In genomic region chr20:35503281-35503680, GRCh38 we compare ENCODE assay signal across 19 cellular contexts. TPM values are rescaled to one million over a fixed set of nuclear protein-coding genes. Genes with fewer than 3 reads are reported as not detected.
"Had no signal": no experiment of that assay in that cellular context is flagged by ENCODE, and none has a peak within 500 bp of the region (broad histone marks: within the 10 kb centered on the region; RNA-seq: fewer than 3 reads in every experiment).

No MANE protein-coding gene starts in this region.

- H3K27ac ChIP-seq: breast epithelium, gastroesophageal sphincter, heart right ventricle, transverse colon had no signal

- H3K4me3 Mint-ChIP-seq: activated T-cell treated with anti-CD3 and anti-CD28 coated beads, Interleukin-2, amount 50 U/mL, for 24 hours had no signal

- H3K27me3 ChIP-seq: breast epithelium, dorsolateral prefrontal cortex, gastroesophageal sphincter, heart right ventricle, transverse colon had no signal

- H3K27me3 Mint-ChIP-seq: activated T-cell treated with anti-CD3 and anti-CD28 coated beads, Interleukin-2, amount 50 U/mL, for 24 hours had no signal

- H3K36me3 ChIP-seq: breast epithelium had no signal

- H3K9me3 ChIP-seq: breast epithelium, gastroesophageal sphincter, heart right ventricle, transverse colon had no signal

- DNase-seq: activated CD4-positive, alpha-beta T cell treated with anti-CD3 and anti-CD28 coated beads, Interleukin-2, amount 50 U/mL, for 48 hours; activated CD4-positive, CD25-positive, alpha-beta regulatory T cell treated with anti-CD3 and anti-CD28 coated beads, Interleukin-2, amount 50 U/mL, for 72 hours; activated effector memory CD4-positive, alpha-beta T cell treated with Interleukin-2 at 50 U/mL for 16 hours; activated T-cell treated with anti-CD3 and anti-CD28 coated beads, Interleukin-2, amount 50 U/mL, for 24 hours; aorta; left colon; stimulated activated naive CD4-positive, alpha-beta T cell; SW 1271; T-helper 9 cell; transverse colon had no signal

- H3K4me1 ChIP-seq: breast epithelium had no signal

- H3K4me3 ChIP-seq: breast epithelium, dorsolateral prefrontal cortex, gastroesophageal sphincter, heart right ventricle, lung, transverse colon had no signal

- ATAC-seq: gastroesophageal sphincter, left colon had no signal

- H3K9me3 Mint-ChIP-seq: activated T-cell treated with anti-CD3 and anti-CD28 coated beads, Interleukin-2, amount 50 U/mL, for 24 hours had no signal

RNA-seq across cellular contexts. Expression of gene C20orf173, which starts 26.2 kb away (rescaled TPM):
- total RNA-seq: aorta, breast epithelium, dorsolateral prefrontal cortex, gastroesophageal sphincter, heart right ventricle, left colon, lung, myocyte, posterior vena cava, subcutaneous adipose tissue, transverse colon had no signal
- polyA plus RNA-seq: aorta, esophagus, heart right ventricle, lung had no signal
